8 cellular contexts compared by ENCODE assay signal in the genomic region with DNA sequence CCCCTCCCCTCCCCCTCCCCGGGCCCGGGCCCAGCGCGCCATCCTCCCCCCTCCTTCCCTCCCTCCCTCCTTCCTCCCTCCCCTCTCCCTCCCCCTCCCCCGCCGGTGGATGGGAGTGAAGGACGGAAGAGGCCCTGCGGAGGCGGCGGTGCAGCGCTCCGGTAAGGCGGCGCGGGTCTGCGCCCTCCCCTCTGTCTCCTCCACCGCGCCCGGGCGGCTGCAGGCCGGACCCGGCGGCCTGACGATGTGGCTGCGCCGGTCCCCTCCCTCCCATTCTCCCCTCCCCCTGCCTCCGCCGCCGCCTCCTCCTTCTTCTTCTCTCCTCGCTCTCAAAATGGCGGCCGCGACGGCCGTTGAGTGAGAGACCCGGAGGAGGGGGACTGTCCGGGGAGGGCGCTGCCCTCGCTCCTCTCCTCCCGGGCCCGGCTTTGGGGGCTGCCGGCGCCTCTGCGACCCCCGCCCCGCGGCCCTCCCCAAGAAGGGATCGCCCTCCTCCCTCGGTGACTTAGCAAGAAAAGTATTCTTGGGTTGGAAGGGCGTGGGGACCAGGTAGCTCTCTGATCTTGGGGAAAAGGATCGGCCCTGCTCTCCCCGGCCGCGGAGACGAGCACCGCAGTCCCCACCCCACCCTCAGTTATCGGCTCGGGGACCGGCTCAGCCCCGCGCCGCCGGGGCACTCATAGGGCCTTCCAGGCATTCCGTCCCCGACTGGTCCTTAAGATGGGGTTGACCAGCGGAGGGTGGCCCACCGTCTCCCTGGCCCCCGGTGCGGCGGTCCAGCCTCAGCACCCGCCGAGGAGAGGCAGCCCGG. TPM values are rescaled to one million over a fixed set of nuclear protein-coding genes. Genes with fewer than 3 reads are reported as not detected.
DNase-seq lines count a peak whose midpoint lies in the region; ATAC-seq, FAIRE-seq and TF ChIP-seq lines count a peak whose summit lies in the region.

No MANE protein-coding gene starts in this region.

- peaks cover 16% of the 10 kb centered on the region for H3K36me3 Mint-ChIP-seq in activated naive CD8-positive, alpha-beta T cell treated with anti-CD3 and anti-CD28 coated beads for 36 hours

- 0 to 1% methylated on average over 33 to 65 of the region's 73 CpGs for WGBS in pancreas, 2 donors

- H3K9ac ChIP-seq in KMS-11: peak overlapping the region; percentile 92

- ATAC-seq in GM21786 (IDR thresholded peaks at IDR 0.05; ENCODE audit: unreplicated experiment) (peak; percentile 43), Right ventricle myocardium inferior (peak; percentile 84), pancreas (peak; percentile 78 to 85 (median 81))

- H3K4me3 Mint-ChIP-seq in activated naive CD8-positive, alpha-beta T cell treated with anti-CD3 and anti-CD28 coated beads for 36 hours: peak overlapping the region; percentile 91

- FAIRE-seq in pancreas (lab: Jason Lieb, UNC): no peak

- H2AFZ ChIP-seq in KMS-11 (ENCODE audit: low read depth): peak overlapping the region; percentile 34; the same call in 1 of the 2 replicates

- H3K4me2 ChIP-seq in KMS-11: peak overlapping the region; percentile 94; the same call in 1 of the 2 replicates

- peaks cover 21% of the 10 kb centered on the region for H4K20me1 ChIP-seq in KMS-11 (ENCODE audit: insufficient read depth)

- DNase-seq in ELF-1 (ENCODE audit: low read depth, low spot score) (peak; percentile 61), SKM-1 treated with dmso at 0.1 percent for 144 hours (lab: John Stamatoyannopoulos, UW; ENCODE audit: unreplicated experiment) (peak; percentile 61), Right ventricle myocardium inferior (ENCODE audit: missing footprints) (peak; percentile 92), pancreas (peak; percentile 78 to 91 (median 86)), tibial artery (peak; percentile 85 to 89)
- DNase-seq in activated naive CD8-positive, alpha-beta T cell treated with anti-CD3 and anti-CD28 coated beads for 36 hours: peak; percentile 81

- TF ChIP-seq CTCF in KMS-11 (conservative IDR thresholded peaks at IDR 0.05; ENCODE audit: low read depth, low read length) (no peak), pancreas (IDR thresholded peaks at IDR 0.05) (no peak), tibial artery (IDR thresholded peaks at IDR 0.05) (no peak)

- H3K9me3 Mint-ChIP-seq in activated naive CD8-positive, alpha-beta T cell treated with anti-CD3 and anti-CD28 coated beads for 36 hours: no peaks in the 10 kb centered on the region

- H3K79me2 ChIP-seq in KMS-11 (ENCODE audit: insufficient read depth, low read depth): peaks cover 51% of the 10 kb centered on the region

- peaks cover 33% of the 10 kb centered on the region for H3K4me1 Mint-ChIP-seq in activated naive CD8-positive, alpha-beta T cell treated with anti-CD3 and anti-CD28 coated beads for 36 hours

- H3K27me3 Mint-ChIP-seq in activated naive CD8-positive, alpha-beta T cell treated with anti-CD3 and anti-CD28 coated beads for 36 hours: no peaks in the 10 kb centered on the region

- peak overlapping the region; percentile 83 for H3K27ac Mint-ChIP-seq in activated naive CD8-positive, alpha-beta T cell treated with anti-CD3 and anti-CD28 coated beads for 36 hours

- H3K9me3 ChIP-seq in pancreas (no peaks in the 10 kb centered on the region), tibial artery (no peaks in the 10 kb centered on the region)

- H3K4me1 ChIP-seq in KMS-11 (ENCODE audit: low read depth, poor library complexity, severe bottlenecking): peaks cover 24% of the 10 kb centered on the region
- H3K4me1 ChIP-seq in pancreas: peaks cover 18 to 29% (median 26%) of the 10 kb centered on the region in 3 donors
- H3K4me1 ChIP-seq in tibial artery: peaks cover 0 to 50% (median 29%) of the 10 kb centered on the region in 4 donors

- intact Hi-C loops in Right ventricle myocardium inferior (cut with DNase I): loop anchor here (1.0 to 10.0 kb wide), 3 partner anchors 43 to 109 kb away; a partner anchor contains a TSS
- intact Hi-C loops in pancreas (cut with DNase I): no loop called here
- intact Hi-C loops in tibial artery (cut with DNase I; ENCODE audit: low total_unique reads): loop anchor here (5.0 kb wide), 2 partner anchors 82 to 93 kb away; a partner anchor contains a TSS

- H3K27me3 ChIP-seq in KMS-11 (ENCODE audit: insufficient read depth, low read depth) (no peaks in the 10 kb centered on the region), pancreas (no peaks in the 10 kb centered on the region), tibial artery (no peaks in the 10 kb centered on the region)

- peak overlapping the region; percentile 92 for H3K27ac ChIP-seq in KMS-11
- H3K27ac ChIP-seq in pancreas: peak overlapping the region; percentile 93 to 98 (median 96)
- H3K27ac ChIP-seq in tibial artery: peak overlapping the region; percentile 97 to 100

- no peaks in the 10 kb centered on the region for H3K36me3 ChIP-seq in KMS-11 (ENCODE audit: insufficient read depth)
- H3K36me3 ChIP-seq in pancreas: no peaks in the 10 kb centered on the region
- H3K36me3 ChIP-seq in tibial artery: no peaks in the 10 kb centered on the region

- H3K4me3 ChIP-seq in KMS-11 (IDR thresholded peaks at IDR 0.05; ENCODE audit: insufficient read depth, low read depth, low read length) (no peak overlapping the region), pancreas (peak overlapping the region; percentile 76 to 95 (median 86)), tibial artery (peak overlapping the region; percentile 87 to 98)

RNA-seq across cellular contexts. Expression of a gene that starts 0.6 kb away (rescaled TPM):
- 100 to 1,000 TPM; 137 to 156 TPM for total RNA-seq in activated naive CD8-positive, alpha-beta T cell treated with anti-CD3 and anti-CD28 coated beads for 36 hours
- total RNA-seq in Right ventricle myocardium inferior (115 TPM), pancreas (10 to 100 TPM; 33.6 to 66.1 (median 37.4) TPM)
- 10 to 100 TPM; 17.3 to 31.9 TPM for polyA plus RNA-seq in pancreas

Comparison
In these comparisons a context has a peak if more than half of its experiments do, and no peak if none do; other contexts are left out.
1. intact Hi-C loops: an anchor here in Right ventricle myocardium inferior (1.0 to 10.0 kb wide) and tibial artery (5.0 kb wide); none called in pancreas.